Comparison of ENCODE assay signal across 22 cellular contexts in genomic region chr5:60822285-60822556, GRCh38. TPM values are rescaled to one million over a fixed set of nuclear protein-coding genes. Genes with fewer than 3 reads are reported as not detected.
A peak's percentile ranks its signal among the peaks of the same experiment; 100 is the strongest.
DNase-seq lines count a peak whose midpoint lies in the region; ATAC-seq lines count a peak whose summit lies in the region.
"Had no signal": no experiment of that assay in that cellular context is flagged by ENCODE, and none has a peak within 500 bp of the region (broad histone marks: within the 10 kb centered on the region; RNA-seq: fewer than 3 reads in every experiment).

No MANE protein-coding gene starts in this region.

- ATAC-seq in GM18499 (IDR thresholded peaks at IDR 0.05; ENCODE audit: insufficient read depth, unreplicated experiment): peak; percentile 37
- ATAC-seq in GM19397 (IDR thresholded peaks at IDR 0.05; ENCODE audit: unreplicated experiment): peak; percentile 58
- peak; percentile 51 for ATAC-seq in HG02884 (IDR thresholded peaks at IDR 0.05; ENCODE audit: unreplicated experiment)
- ATAC-seq in HG03571 (IDR thresholded peaks at IDR 0.05; ENCODE audit: unreplicated experiment): peak; percentile 50
- ATAC-seq in GM21390 (IDR thresholded peaks at IDR 0.05; ENCODE audit: unreplicated experiment): no peak
- ATAC-seq: effector memory CD8-positive, alpha-beta T cell; left lung; mucosa of descending colon had no signal

- DNase-seq in cardiac septum (ENCODE audit: low spot score) (no peak), AML-193 (lab: John Stamatoyannopoulos, UW) (no peak), NCI-H2171 (lab: John Stamatoyannopoulos, UW) (no peak)
- DNase-seq: activated CD4-positive, alpha-beta T cell treated with anti-CD3 and anti-CD28 coated beads for 48 hours; activated CD8-positive, alpha-beta memory T cell treated with anti-CD3 and anti-CD28 coated beads, Interleukin-2, amount 50 U/mL, for 48 hours; activated naive CD4-positive, alpha-beta T cell treated with anti-CD3 and anti-CD28 coated beads, Interleukin-2, amount 10 ng/mL, durations not matched to agents 7 days and 5 days; effector memory CD8-positive, alpha-beta T cell; GDM1; glutamatergic neuron; H7; left lung; mucosa of descending colon; NCI-H1694; stimulated activated CD4-positive, alpha-beta T cell treated with anti-CD3 and anti-CD28 coated beads, Interleukin-12 subunit alpha, Interleukin-12 subunit beta, amount 100 ng/mL, for 4 hours; SW 1271; thyroid gland had no signal

- intact Hi-C loops in cardiac septum (cut with DNase I): no loop called here

RNA-seq across cellular contexts. Expression of gene ELOVL7, which starts 21.8 kb away (rescaled TPM):
- 0.97 TPM for total RNA-seq in cardiac septum
- total RNA-seq: A673 had no signal
